ENCODE assay signal across 6 cellular contexts in the genomic region with DNA sequence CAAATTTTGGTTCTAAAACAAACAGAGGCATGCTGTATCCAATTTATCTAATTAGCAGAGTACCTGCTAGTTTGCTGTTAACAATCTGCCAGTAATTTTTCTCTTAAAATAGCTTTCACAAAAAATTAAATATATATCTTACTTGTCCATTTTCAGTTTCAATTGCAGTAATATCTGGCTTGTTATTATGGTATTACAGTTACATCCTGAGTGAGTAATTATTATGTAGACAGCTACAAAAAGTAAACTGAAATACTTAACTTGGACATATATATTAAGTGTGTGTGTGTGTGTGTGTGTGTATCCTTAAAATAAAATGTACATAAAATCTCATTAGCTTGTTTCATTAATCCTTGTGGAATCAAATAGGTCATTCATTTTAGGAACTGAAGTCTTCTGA.
"Had no signal": no experiment of that assay in that cellular context is flagged by ENCODE, and none has a peak within 500 bp of the region (broad histone marks: within the 10 kb centered on the region; RNA-seq: fewer than 3 reads in every experiment).

No MANE protein-coding gene starts in this region.

- ATAC-seq: GM23338, K562 had no signal

- H3K4me2 ChIP-seq: GM23338 had no signal

- DNase-seq: H9, HCEC 1CT, IMR-90, KG1 had no signal

- H2AFZ ChIP-seq: GM23338 had no signal

- H3K4me3 ChIP-seq: GM23338, K562 had no signal

- H3K4me3 Mint-ChIP-seq: GM23338, H9 had no signal

- H3K9me3 Mint-ChIP-seq: GM23338, H9 had no signal

- H3K27ac Mint-ChIP-seq: GM23338, H9 had no signal
